ENCODE assay signal across 8 cellular contexts in the genomic region with DNA sequence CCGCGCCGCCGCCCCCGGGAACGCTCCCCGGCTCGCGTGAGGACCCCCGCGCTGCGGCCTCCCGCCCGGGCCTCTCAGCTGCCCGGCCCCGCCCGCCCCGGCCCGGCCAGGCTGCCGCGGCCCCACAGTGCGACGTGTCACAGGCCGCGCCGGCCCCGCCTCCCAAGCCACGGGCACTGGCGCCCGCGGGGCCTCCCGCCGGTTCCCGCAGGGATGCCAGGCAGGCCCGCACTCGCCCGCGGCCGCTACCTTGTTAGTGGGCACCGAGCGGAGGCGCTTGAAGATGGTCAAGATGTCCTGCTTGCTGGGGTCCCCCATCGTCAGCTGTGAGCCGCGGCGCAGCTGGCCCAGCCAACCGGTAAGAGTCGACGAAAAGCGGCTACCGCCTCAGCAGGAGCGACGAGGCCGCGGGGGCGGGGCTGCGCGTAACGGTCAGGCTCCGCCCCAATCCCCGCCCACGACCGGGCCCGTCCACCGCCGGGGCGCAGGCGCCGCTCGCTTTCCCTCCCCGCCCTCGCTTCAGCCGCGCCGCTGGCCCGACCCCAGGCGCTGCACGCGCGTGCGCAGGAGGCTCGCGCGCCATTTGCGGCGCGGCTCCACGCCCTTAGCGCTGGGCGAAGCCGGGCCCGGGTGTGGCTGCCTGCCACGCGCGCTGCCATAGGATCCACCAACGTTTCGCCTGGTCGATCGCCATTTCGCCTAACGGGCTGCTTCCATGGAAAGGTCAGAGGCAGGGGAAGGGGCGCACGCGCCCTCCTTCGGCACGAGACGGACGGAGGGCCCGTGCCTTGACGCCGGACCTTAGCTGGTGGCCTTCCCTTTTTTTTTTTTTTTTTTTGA. TPM values are rescaled to one million over a fixed set of nuclear protein-coding genes. Genes with fewer than 3 reads are reported as not detected.
A peak's percentile ranks its signal among the peaks of the same experiment; 100 is the strongest.
DNase-seq lines count a peak whose midpoint lies in the region; ATAC-seq, FAIRE-seq and TF ChIP-seq lines count a peak whose summit lies in the region.

A gene with protein sequence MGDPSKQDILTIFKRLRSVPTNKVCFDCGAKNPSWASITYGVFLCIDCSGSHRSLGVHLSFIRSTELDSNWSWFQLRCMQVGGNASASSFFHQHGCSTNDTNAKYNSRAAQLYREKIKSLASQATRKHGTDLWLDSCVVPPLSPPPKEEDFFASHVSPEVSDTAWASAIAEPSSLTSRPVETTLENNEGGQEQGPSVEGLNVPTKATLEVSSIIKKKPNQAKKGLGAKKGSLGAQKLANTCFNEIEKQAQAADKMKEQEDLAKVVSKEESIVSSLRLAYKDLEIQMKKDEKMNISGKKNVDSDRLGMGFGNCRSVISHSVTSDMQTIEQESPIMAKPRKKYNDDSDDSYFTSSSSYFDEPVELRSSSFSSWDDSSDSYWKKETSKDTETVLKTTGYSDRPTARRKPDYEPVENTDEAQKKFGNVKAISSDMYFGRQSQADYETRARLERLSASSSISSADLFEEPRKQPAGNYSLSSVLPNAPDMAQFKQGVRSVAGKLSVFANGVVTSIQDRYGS (minus strand): TSS at position 409 of the 840 bp plus-strand sequence. CDS start 91 bp downstream, at position 318.

- no TSS peak for BruUV-seq in IMR-90 (replicated peaks; lab: Mats Ljungman, UMichigan)

- H2AFZ ChIP-seq in IMR-90 (replicated peaks; ENCODE audit: low read length, poor library complexity), result peak within 1 kb of the TSS; percentile 99

- peak; percentile 96 for TF ChIP-seq POLR2A in IMR-90 (IDR thresholded peaks at IDR 0.05; ENCODE audit: low read depth, low read length)

- peak within 1 kb of the TSS; percentile 93 to 99 for H4K8ac ChIP-seq in IMR-90 (ENCODE audit: low read depth in 2 of 2, low read length in 2 of 2)

- intact Hi-C loops in IMR-90 (cut with micrococcal nuclease), result no loop called here

- DNase-seq in D721Med (ENCODE audit: insufficient read length, low spot score) (peak; percentile 84), IMR-90 (peak; percentile 91), OCI-M2 (lab: John Stamatoyannopoulos, UW; ENCODE audit: unreplicated experiment) (peak; percentile 65), activated T-cell treated with anti-CD3 and anti-CD28 coated beads for 4 hours (peak; percentile 95), epithelial cell of esophagus (ENCODE audit: low read depth) (peak; percentile 95)
- DNase-seq in stimulated activated CD8-positive, alpha-beta memory T cell treated with anti-CD3 and anti-CD28 coated beads, Interleukin-2, amount 100 ng/mL, for 48 hours (ENCODE audit: low read depth in 2 of 2), result peak; percentile 89 to 97

- peaks cover 35% of the 10 kb centered on the region for H4K20me1 ChIP-seq in IMR-90 (ENCODE audit: insufficient read depth, low read length)

- peak within 1 kb of the TSS; percentile 95 for H3K9ac ChIP-seq in IMR-90 (ENCODE audit: low read depth, low read length)

- H3K4ac ChIP-seq in IMR-90 (ENCODE audit: low read depth, low read length), result peak within 1 kb of the TSS; percentile 97

- CTCF ChIA-PET in IMR-90 (lab: Yijun Ruan, JAX), result interaction anchor here (1.5 kb wide), 1 partner anchor 233 kb away, joined by 4 read pairs; no protein-coding TSS in a partner anchor

- 0 out of 2 replicates have a peak, but pooled peaks cover 2% of the 10 kb centered on the region for H3K36me3 ChIP-seq in IMR-90 (ENCODE audit: control insufficient read depth, insufficient read depth, low read length)

- in situ Hi-C loops in IMR-90 (cut with MboI; ENCODE audit: low sequenced_read_pairs), result no loop called here

- POLR2A ChIA-PET in IMR-90 (lab: Charles Lee; ENCODE audit: unreplicated experiment), result interaction anchor here (1.0 to 1.4 kb wide), 2 partner anchors 37 to 241 kb away, joined by 3 read pairs; no protein-coding TSS in a partner anchor

- peak within 1 kb of the TSS; percentile 83 for H3K23ac ChIP-seq in IMR-90 (ENCODE audit: low read depth, low read length)

- H3K79me1 ChIP-seq in IMR-90 (ENCODE audit: low read depth in 1 of 2, low read length in 2 of 2), result peaks cover 0 to 49% of the 10 kb centered on the region in 2 experiments; a peak in 3 of 4 replicates

- peak within 1 kb of the TSS; percentile 87 for H3K18ac ChIP-seq in IMR-90 (ENCODE audit: low read depth, low read length)

- H3K9me3 ChIP-seq in IMR-90 (ENCODE audit: control insufficient read depth, insufficient read depth, low read length) (0 out of 2 replicates have a peak, but pooled peaks cover 2% of the 10 kb centered on the region), mononuclear cell (ENCODE audit: low read depth, low read length) (no peaks in the 10 kb centered on the region)

- H2AK5ac ChIP-seq in IMR-90 (ENCODE audit: low read depth, low read length), result peak within 1 kb of the TSS; percentile 98

- H3K56ac ChIP-seq in IMR-90 (ENCODE audit: extremely low read depth, insufficient read depth, low read length), result peak within 1 kb of the TSS; percentile 97

- 8% methylated on average over 68 of the region's 111 CpGs; no CpG with 5 or more reads in 1 of the 2 experiments for WGBS in IMR-90 (ENCODE audit: extremely low coverage in 2 of 2, insufficient read length in 1 of 2), 2 experiments

- H2AK9ac ChIP-seq in IMR-90 (replicated peaks; ENCODE audit: low read depth, low read length, poor library complexity), result peak within 1 kb of the TSS; percentile 99

- peak within 1 kb of the TSS; percentile 92 for H4K91ac ChIP-seq in IMR-90 (ENCODE audit: insufficient read depth, low read depth, low read length)

- peak within 1 kb of the TSS; percentile 99 for H3K14ac ChIP-seq in IMR-90 (replicated peaks; ENCODE audit: low read depth, low read length)

- peak within 1 kb of the TSS; percentile 85 for H2BK120ac ChIP-seq in IMR-90 (ENCODE audit: low read depth, low read length)

- H3K4me3 ChIP-seq in IMR-90 (ENCODE audit: insufficient read depth, low read depth, low read length), result peak within 1 kb of the TSS; percentile 94
- peak within 1 kb of the TSS; percentile 51 for H3K4me3 ChIP-seq in epithelial cell of esophagus (ENCODE audit: low read length)
- H3K4me3 ChIP-seq in mononuclear cell (ENCODE audit: low read length), result peak within 1 kb of the TSS; percentile 77

- peak within 1 kb of the TSS; percentile 96; the same call in 2 of the 3 replicates for H2BK15ac ChIP-seq in IMR-90 (ENCODE audit: low read depth, low read length)

- peak within 1 kb of the TSS; percentile 87; the same call in 1 of the 2 replicates for H2BK20ac ChIP-seq in IMR-90 (ENCODE audit: low read depth, low read length)

- no peaks in the 10 kb centered on the region for H3K27me3 ChIP-seq in IMR-90 (ENCODE audit: control insufficient read depth, insufficient read depth, low read length)
- no peaks in the 10 kb centered on the region for H3K27me3 ChIP-seq in mononuclear cell (ENCODE audit: insufficient read depth, low read length)

- no peak for TF ChIP-seq CTCF in D721Med (IDR thresholded peaks at IDR 0.05; ENCODE audit: insufficient read depth, missing control alignments)
- TF ChIP-seq CTCF in IMR-90 (conservative IDR thresholded peaks at IDR 0.05; ENCODE audit: low read depth, low read length), result no peak
- no peak for TF ChIP-seq CTCF in epithelial cell of esophagus (IDR thresholded peaks at IDR 0.05; ENCODE audit: insufficient read depth, low read depth, low read length, missing control alignments)

- FAIRE-seq in D721Med (lab: Jason Lieb, UNC), result no peak

- H3K4me1 ChIP-seq in IMR-90 (ENCODE audit: control insufficient read depth, insufficient read depth, low read length), result peaks cover 2% of the 10 kb centered on the region; the same call in 1 of the 2 replicates
- peaks cover 30% of the 10 kb centered on the region for H3K4me1 ChIP-seq in mononuclear cell (ENCODE audit: insufficient read depth, low read length)

- TF ChIP-seq RAD21 in IMR-90 (IDR thresholded peaks at IDR 0.05; ENCODE audit: low read length), result peak; percentile 12; the same call in 1 of the 2 replicates

- ATAC-seq in GM21526 (IDR thresholded peaks at IDR 0.05; ENCODE audit: low FRiP score, unreplicated experiment) (peak; percentile 73), IMR-90 (ENCODE audit: low read depth) (peak; percentile 97)

- H3K4me2 ChIP-seq in IMR-90 (ENCODE audit: low read depth, low read length), result peak within 1 kb of the TSS; percentile 96

- H2BK5ac ChIP-seq in IMR-90 (ENCODE audit: low read depth, low read length, poor library complexity, severe bottlenecking), result peak within 1 kb of the TSS; percentile 94

- peak within 1 kb of the TSS; percentile 96 for H3K27ac ChIP-seq in IMR-90 (ENCODE audit: insufficient read depth, low read length)

- dilution Hi-C loops in IMR-90 (cut with HindIII; ENCODE audit: low sequenced_read_pairs, unreplicated experiment), result no loop called here

- peaks cover 17% of the 10 kb centered on the region; the same call in 1 of the 2 replicates for H3K9me1 ChIP-seq in IMR-90 (ENCODE audit: insufficient read depth, low read length)

- H4K5ac ChIP-seq in IMR-90 (ENCODE audit: low read depth, low read length), result peak within 1 kb of the TSS; percentile 100

TF ChIP-seq in IMR-90, 13 proteins besides CTCF, POLR2A, EP300 and RAD21:
- TF ChIP-seq RFX5 (IDR thresholded peaks at IDR 0.05; ENCODE audit: low read depth, low read length) (no peak), CEBPB (IDR thresholded peaks at IDR 0.05; ENCODE audit: low read depth, low read length) (no peak), MAZ (IDR thresholded peaks at IDR 0.05; ENCODE audit: borderline replicate concordance, low read depth, low read length) (peak; percentile 86), MXI1 (IDR thresholded peaks at IDR 0.05; ENCODE audit: borderline replicate concordance, low read depth, low read length) (peak; percentile 48; the same call in 1 of the 2 replicates)
- TF ChIP-seq, protein P1, sequence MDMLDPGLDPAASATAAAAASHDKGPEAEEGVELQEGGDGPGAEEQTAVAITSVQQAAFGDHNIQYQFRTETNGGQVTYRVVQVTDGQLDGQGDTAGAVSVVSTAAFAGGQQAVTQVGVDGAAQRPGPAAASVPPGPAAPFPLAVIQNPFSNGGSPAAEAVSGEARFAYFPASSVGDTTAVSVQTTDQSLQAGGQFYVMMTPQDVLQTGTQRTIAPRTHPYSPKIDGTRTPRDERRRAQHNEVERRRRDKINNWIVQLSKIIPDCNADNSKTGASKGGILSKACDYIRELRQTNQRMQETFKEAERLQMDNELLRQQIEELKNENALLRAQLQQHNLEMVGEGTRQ (IDR thresholded peaks at IDR 0.05; ENCODE audit: low read depth, low read length), result peak; percentile 7; the same call in 1 of the 2 replicates

RNA-seq across cellular contexts. Expression of the gene that starts here (rescaled TPM):
- total RNA-seq in IMR-90 (2012; rRNA removed) (70.1 and 88.0 TPM in 2 replicates), mononuclear cell (39.9 TPM)
- 46.5 and 50.0 TPM in 2 replicates for polyA plus RNA-seq in IMR-90 (2012; rRNA removed)
- 20.1 and 23.0 TPM in 2 replicates for polyA plus RNA-seq in IMR-90 (2012; cell fraction: cytosol; rRNA removed)
- polyA plus RNA-seq in IMR-90 (2012; cell fraction: nucleus; rRNA removed; ENCODE audit: low replicate concordance), result 20.9 and 47.6 TPM in 2 replicates

Comparison
In these comparisons a context has a peak if more than half of its experiments do, and no peak if none do; other contexts are left out.
1. Peak in every context shown above with its lines: DNase-seq, ATAC-seq, H3K4me3 ChIP-seq and H3K27ac ChIP-seq.